Comparison of ENCODE assay signal across 7 cellular contexts in genomic region chr1:16055613-16056520, GRCh38. TPM values are rescaled to one million over a fixed set of nuclear protein-coding genes. Genes with fewer than 3 reads are reported as not detected.
A peak's percentile ranks its signal among the peaks of the same experiment; 100 is the strongest.
DNase-seq lines count a peak whose midpoint lies in the region; TF ChIP-seq lines count a peak whose summit lies in the region.

No MANE protein-coding gene starts in this region.

- peak; percentile 94 for DNase-seq in GM13976 (ENCODE audit: low spot score)
- DNase-seq in HT1080 (ENCODE audit: low read depth) = peak; percentile 73
- DNase-seq in NOMO-1 treated with DMSO at 0.1 percent for 48 hours (lab: John Stamatoyannopoulos, UW; ENCODE audit: unreplicated experiment) = peak; percentile 56
- DNase-seq in activated CD8-positive, alpha-beta memory T cell treated with anti-CD3 and anti-CD28 coated beads for 4 hours (ENCODE audit: low read depth in 2 of 2) = peak; percentile 70 to 76
- peak; percentile 87 for DNase-seq in endothelial cell (ENCODE audit: low spot score)
- peak; percentile 43 for DNase-seq in middle frontal gyrus (ENCODE audit: extremely low spot score, low spot score)
- DNase-seq in stimulated activated CD8-positive, alpha-beta memory T cell treated with anti-CD3 and anti-CD28 coated beads, Interleukin-4, amount 100 ng/mL, for 24 hours (ENCODE audit: low read depth) = peak; percentile 80

- TF ChIP-seq CTCF in GM13976 (IDR thresholded peaks at IDR 0.05; ENCODE audit: borderline replicate concordance, control extremely low read depth, extremely low read depth, insufficient read depth, missing control alignments) (peak; percentile 97), endothelial cell (IDR thresholded peaks at IDR 0.05; ENCODE audit: unreplicated experiment) (peak; percentile 73)

- H3K4me3 Mint-ChIP-seq in endothelial cell (ENCODE audit: unreplicated experiment) = no peak overlapping the region

- H3K9me3 Mint-ChIP-seq in endothelial cell (ENCODE audit: unreplicated experiment) = no peaks in the 10 kb centered on the region

- peaks cover 14% of the 10 kb centered on the region for H3K27me3 Mint-ChIP-seq in endothelial cell (ENCODE audit: unreplicated experiment)

- no peaks in the 10 kb centered on the region for H3K4me1 Mint-ChIP-seq in endothelial cell (ENCODE audit: unreplicated experiment)

- no peak overlapping the region for H3K27ac Mint-ChIP-seq in endothelial cell (ENCODE audit: unreplicated experiment)

- in situ Hi-C loops in GM13976 (cut with MboI; ENCODE audit: low sequenced_read_pairs, unreplicated experiment) = no loop called here

- H3K36me3 Mint-ChIP-seq in endothelial cell (ENCODE audit: low read depth, unreplicated experiment) = no peaks in the 10 kb centered on the region

RNA-seq across cellular contexts. Expression of gene CLCNKB, which starts 12.3 kb away (rescaled TPM):
- total RNA-seq in HT1080 (2014; rRNA removed; shearing (Covaris generic)) = not detected in 2 replicates
- not detected in 2 replicates for polyA plus RNA-seq in HT1080 (2015; cell fraction: cytosol; rRNA removed)
- 0.22 TPM in 1 of 2 replicates, not detected in the other for polyA plus RNA-seq in HT1080 (2015; cell fraction: nucleus; rRNA removed)
- total RNA-seq in endothelial cell (ENCODE audit: unreplicated experiment) = 0.59 TPM

RNA-seq across cellular contexts. Expression of gene FAM131C, which starts 17.6 kb away (rescaled TPM):
- 0.30 and 2.1 TPM in 2 replicates for total RNA-seq in HT1080 (2014; rRNA removed; shearing (Covaris generic))
- polyA plus RNA-seq in HT1080 (2015; cell fraction: cytosol; rRNA removed) = 3.5 and 3.6 TPM in 2 replicates
- polyA plus RNA-seq in HT1080 (2015; cell fraction: nucleus; rRNA removed) = 0.79 and 1.2 TPM in 2 replicates
- total RNA-seq in endothelial cell (ENCODE audit: unreplicated experiment) = 0.56 TPM

RNA-seq across cellular contexts. Expression of gene CLCNKA, which starts 34.0 kb away (rescaled TPM):
- not detected in 2 replicates for total RNA-seq in HT1080 (2014; rRNA removed; shearing (Covaris generic))
- not detected in 2 replicates for polyA plus RNA-seq in HT1080 (2015; cell fraction: cytosol; rRNA removed)
- polyA plus RNA-seq in HT1080 (2015; cell fraction: nucleus; rRNA removed) = not detected in 2 replicates
- total RNA-seq in endothelial cell (ENCODE audit: unreplicated experiment) = not detected

RNA-seq across cellular contexts. Expression of gene HSPB7, which starts 38.0 kb away (rescaled TPM):
- not detected in 2 replicates for total RNA-seq in HT1080 (2014; rRNA removed; shearing (Covaris generic))
- polyA plus RNA-seq in HT1080 (2015; cell fraction: cytosol; rRNA removed) = not detected in 2 replicates
- not detected in 2 replicates for polyA plus RNA-seq in HT1080 (2015; cell fraction: nucleus; rRNA removed)
- not detected for total RNA-seq in endothelial cell (ENCODE audit: unreplicated experiment)

RNA-seq across cellular contexts. Expression of gene SRARP, which starts 51.8 kb away (rescaled TPM):
- total RNA-seq in HT1080 (2014; rRNA removed; shearing (Covaris generic)) = not detected in 2 replicates
- not detected in 2 replicates for polyA plus RNA-seq in HT1080 (2015; cell fraction: cytosol; rRNA removed)
- polyA plus RNA-seq in HT1080 (2015; cell fraction: nucleus; rRNA removed) = not detected in 2 replicates
- total RNA-seq in endothelial cell (ENCODE audit: unreplicated experiment) = 0.10 TPM

Comparison
In these comparisons a context has a peak if more than half of its experiments do, and no peak if none do; other contexts are left out.
1. Peak in every context shown above with its lines: DNase-seq.
2. DNase-seq: peak in every context shown above with its lines; median percentile 94 in GM13976; 87 in endothelial cell; 80 in stimulated activated CD8-positive, alpha-beta memory T cell treated with anti-CD3 and anti-CD28 coated beads, Interleukin-4, amount 100 ng/mL, for 24 hours; 73 in HT1080; 73 in activated CD8-positive, alpha-beta memory T cell treated with anti-CD3 and anti-CD28 coated beads for 4 hours; 56 in NOMO-1 treated with DMSO at 0.1 percent for 48 hours; 43 in middle frontal gyrus.